In genomic region chr12:54412348-54412747, GRCh38 we compare ENCODE assay signal across 10 cellular contexts. TPM values are rescaled to one million over a fixed set of nuclear protein-coding genes. Genes with fewer than 3 reads are reported as not detected.
DNase-seq lines count a peak whose midpoint lies in the region; ATAC-seq, FAIRE-seq and TF ChIP-seq lines count a peak whose summit lies in the region.
"Had no signal": no experiment of that assay in that cellular context is flagged by ENCODE, and none has a peak within 500 bp of the region (broad histone marks: within the 10 kb centered on the region; RNA-seq: fewer than 3 reads in every experiment).

No MANE protein-coding gene starts in this region.

- no peaks in the 10 kb centered on the region for H3K9me3 Mint-ChIP-seq in activated naive CD8-positive, alpha-beta T cell treated with anti-CD3 and anti-CD28 coated beads for 36 hours
- no peaks in the 10 kb centered on the region for H3K9me3 Mint-ChIP-seq in stimulated activated naive CD8-positive, alpha-beta T cell treated with anti-CD3 and anti-CD28 coated beads, Interleukin-15, amount 100 ng/mL, for 72 hours

- no peak overlapping the region for H3K4me2 ChIP-seq in keratinocyte (ENCODE audit: control insufficient read depth, extremely low read depth, insufficient read depth, low read depth, low read length)

- H3K9ac ChIP-seq in keratinocyte (ENCODE audit: control insufficient read depth, extremely low read depth, insufficient read depth, low read length), result peak overlapping the region; percentile 11

- no peak for ATAC-seq in stimulated activated naive CD8-positive, alpha-beta T cell treated with anti-CD3 and anti-CD28 coated beads, Interleukin-15, amount 100 ng/mL, for 72 hours

- dilution Hi-C loops in keratinocyte (cut with MboI; ENCODE audit: extremely low pct_ligation_motif_present, low sequenced_read_pairs), result no loop called here

- DNase-seq in Jurkat, Clone E6-1 (ENCODE audit: low read depth, low spot score), result no peak
- DNase-seq in activated naive CD8-positive, alpha-beta T cell treated with anti-CD3 and anti-CD28 coated beads for 36 hours, result no peak
- DNase-seq in keratinocyte (ENCODE audit: low read depth, low spot score) (no peak), AG08396 (ENCODE audit: low spot score) (no peak), NOMO-1 treated with dmso at 0.1 percent for 144 hours (lab: John Stamatoyannopoulos, UW; ENCODE audit: unreplicated experiment) (no peak), NCI-H2081 (lab: John Stamatoyannopoulos, UW) (no peak)
- no peak for DNase-seq in stimulated activated naive CD8-positive, alpha-beta T cell treated with anti-CD3 and anti-CD28 coated beads, Interleukin-15, amount 100 ng/mL, for 72 hours
- DNase-seq: glutamatergic neuron, SIG-M5 had no signal

- H3K36me3 ChIP-seq in keratinocyte (ENCODE audit: control insufficient read depth in 2 of 2, extremely low read depth in 1 of 2, insufficient read depth in 2 of 2, low read length in 2 of 2), result peaks cover 23 to 24% of the 10 kb centered on the region in 2 experiments

- no peaks in the 10 kb centered on the region for H3K27me3 ChIP-seq in keratinocyte (ENCODE audit: control insufficient read depth, extremely low read depth, insufficient read depth, low read length)

- peak overlapping the region; percentile 47 for H3K4me3 ChIP-seq in Jurkat, Clone E6-1 (ENCODE audit: low read length)
- H3K4me3 ChIP-seq in keratinocyte (ENCODE audit: control insufficient read depth in 2 of 3, extremely low read depth in 1 of 3, insufficient read depth in 2 of 3, low read depth in 1 of 3, low read length in 3 of 3), result no peak overlapping the region

- H3K27ac ChIP-seq in keratinocyte (ENCODE audit: control insufficient read depth, insufficient read depth, low read length), result peak overlapping the region; percentile 80

- no peak for FAIRE-seq in keratinocyte (lab: Jason Lieb, UNC)
- FAIRE-seq: urothelium cell line had no signal

- H3K4me1 Mint-ChIP-seq in activated naive CD8-positive, alpha-beta T cell treated with anti-CD3 and anti-CD28 coated beads for 36 hours, result peaks cover 53% of the 10 kb centered on the region
- H3K4me1 Mint-ChIP-seq in stimulated activated naive CD8-positive, alpha-beta T cell treated with anti-CD3 and anti-CD28 coated beads, Interleukin-15, amount 100 ng/mL, for 72 hours, result peaks cover 69% of the 10 kb centered on the region

- no peaks in the 10 kb centered on the region for H4K20me1 ChIP-seq in keratinocyte (ENCODE audit: control insufficient read depth, extremely low read depth, insufficient read depth, low read length)

- H3K4me1 ChIP-seq in keratinocyte (ENCODE audit: control insufficient read depth, extremely low read depth, insufficient read depth, low read length), result peaks cover 50% of the 10 kb centered on the region

- peaks cover 11% of the 10 kb centered on the region for H3K36me3 Mint-ChIP-seq in activated naive CD8-positive, alpha-beta T cell treated with anti-CD3 and anti-CD28 coated beads for 36 hours

- H3K4me3 Mint-ChIP-seq in activated naive CD8-positive, alpha-beta T cell treated with anti-CD3 and anti-CD28 coated beads for 36 hours, result peak overlapping the region; percentile 59
- peak overlapping the region; percentile 60 to 79 for H3K4me3 Mint-ChIP-seq in stimulated activated naive CD8-positive, alpha-beta T cell treated with anti-CD3 and anti-CD28 coated beads, Interleukin-15, amount 100 ng/mL, for 72 hours

- H3K79me2 ChIP-seq in keratinocyte (ENCODE audit: control insufficient read depth, insufficient read depth, low read length), result peaks cover 53% of the 10 kb centered on the region

- peak overlapping the region; percentile 76 for H3K27ac Mint-ChIP-seq in activated naive CD8-positive, alpha-beta T cell treated with anti-CD3 and anti-CD28 coated beads for 36 hours
- peak overlapping the region; percentile 90 to 94 for H3K27ac Mint-ChIP-seq in stimulated activated naive CD8-positive, alpha-beta T cell treated with anti-CD3 and anti-CD28 coated beads, Interleukin-15, amount 100 ng/mL, for 72 hours

- no peaks in the 10 kb centered on the region for H3K9me3 ChIP-seq in keratinocyte (ENCODE audit: control insufficient read depth, low read depth, low read length)

- H3K9me1 ChIP-seq in keratinocyte (ENCODE audit: control insufficient read depth, extremely low read depth, insufficient read depth, low read length), result peaks cover 5% of the 10 kb centered on the region

- no peaks in the 10 kb centered on the region for H3K27me3 Mint-ChIP-seq in activated naive CD8-positive, alpha-beta T cell treated with anti-CD3 and anti-CD28 coated beads for 36 hours
- no peaks in the 10 kb centered on the region for H3K27me3 Mint-ChIP-seq in stimulated activated naive CD8-positive, alpha-beta T cell treated with anti-CD3 and anti-CD28 coated beads, Interleukin-15, amount 100 ng/mL, for 72 hours

- no peak overlapping the region for H2AFZ ChIP-seq in keratinocyte (ENCODE audit: control insufficient read depth, low read length)

- no peak for TF ChIP-seq CTCF in keratinocyte (optimal IDR thresholded peaks at IDR 0.05 in 1 of 3, IDR thresholded peaks at IDR 0.05 in 1 of 3, conservative IDR thresholded peaks at IDR 0.05 in 1 of 3; ENCODE audit: extremely low read depth in 1 of 3, insufficient read depth in 2 of 3, low read length in 3 of 3)

RNA-seq across cellular contexts. Expression of gene ITGA5, which starts 6.7 kb away (rescaled TPM):
- polyA plus RNA-seq in Jurkat, Clone E6-1 (2012; ENCODE audit: insufficient read depth, insufficient read length), result 41.2 TPM
- 10 to 100 TPM; 18.3 to 20.1 TPM for total RNA-seq in activated naive CD8-positive, alpha-beta T cell treated with anti-CD3 and anti-CD28 coated beads for 36 hours
- polyA plus RNA-seq in keratinocyte, result 47.9 to 107 TPM (median 68.0 TPM) in 3 replicates
- polyA plus RNA-seq in keratinocyte (2011; ENCODE audit: low read depth), result 14.5 TPM
- 25.2 and 31.4 TPM in 2 replicates for polyA plus RNA-seq in keratinocyte (2011; cell fraction: cytosol; rRNA removed)
- 168 and 190 TPM in 2 replicates for polyA plus RNA-seq in keratinocyte (2011; cell fraction: nucleus; rRNA removed)
- 38.3 and 109 TPM in 2 replicates for polyA plus RNA-seq in keratinocyte (2012; ENCODE audit: low replicate concordance)
- 127 to 228 TPM (median 141 TPM) in 3 replicates for polyA minus RNA-seq in keratinocyte
- polyA minus RNA-seq in keratinocyte (2011; cell fraction: cytosol; rRNA and poly(A)+ RNA removed), result 88.1 TPM
- 246 and 280 TPM in 2 replicates for polyA minus RNA-seq in keratinocyte (2011; cell fraction: nucleus; rRNA and poly(A)+ RNA removed)

RNA-seq across cellular contexts. Expression of gene ZNF385A, which starts 27.8 kb away (rescaled TPM):
- 2.7 TPM for polyA plus RNA-seq in Jurkat, Clone E6-1 (2012; ENCODE audit: insufficient read depth, insufficient read length)
- 1 to 10 TPM; 1.0 to 1.1 TPM for total RNA-seq in activated naive CD8-positive, alpha-beta T cell treated with anti-CD3 and anti-CD28 coated beads for 36 hours
- polyA plus RNA-seq in keratinocyte, result 11.4 to 20.1 TPM (median 13.3 TPM) in 3 replicates
- 64.8 TPM for polyA plus RNA-seq in keratinocyte (2011; ENCODE audit: low read depth)
- polyA plus RNA-seq in keratinocyte (2011; cell fraction: cytosol; rRNA removed), result 18.1 and 42.4 TPM in 2 replicates
- polyA plus RNA-seq in keratinocyte (2011; cell fraction: nucleus; rRNA removed), result 25.2 and 35.8 TPM in 2 replicates
- 77.0 and 80.7 TPM in 2 replicates for polyA plus RNA-seq in keratinocyte (2012; ENCODE audit: low replicate concordance)
- polyA minus RNA-seq in keratinocyte, result 16.2 to 88.2 TPM (median 23.5 TPM) in 3 replicates
- 58.1 TPM for polyA minus RNA-seq in keratinocyte (2011; cell fraction: cytosol; rRNA and poly(A)+ RNA removed)
- 26.4 and 36.5 TPM in 2 replicates for polyA minus RNA-seq in keratinocyte (2011; cell fraction: nucleus; rRNA and poly(A)+ RNA removed)

RNA-seq across cellular contexts. Expression of gene GPR84, which starts 48.1 kb away (rescaled TPM):
- not detected for polyA plus RNA-seq in Jurkat, Clone E6-1 (2012; ENCODE audit: insufficient read depth, insufficient read length)
- total RNA-seq in activated naive CD8-positive, alpha-beta T cell treated with anti-CD3 and anti-CD28 coated beads for 36 hours, result 1 to 10 TPM in 1 of 2 experiments, under 1 TPM in 1; 0.62 to 1.2 TPM
- polyA plus RNA-seq in keratinocyte, result 0.08 to 0.17 TPM (median 0.12 TPM) in 3 replicates
- polyA plus RNA-seq in keratinocyte (2011; ENCODE audit: low read depth), result 0.39 TPM
- polyA plus RNA-seq in keratinocyte (2011; cell fraction: cytosol; rRNA removed), result not detected in 2 replicates
- 1.2 and 1.7 TPM in 2 replicates for polyA plus RNA-seq in keratinocyte (2011; cell fraction: nucleus; rRNA removed)
- polyA plus RNA-seq in keratinocyte (2012; ENCODE audit: low replicate concordance), result 0.07 and 0.93 TPM in 2 replicates
- polyA minus RNA-seq in keratinocyte, result 0.70 TPM in 1 of 3 replicates, not detected in the others
- not detected for polyA minus RNA-seq in keratinocyte (2011; cell fraction: cytosol; rRNA and poly(A)+ RNA removed)
- 0.21 and 0.39 TPM in 2 replicates for polyA minus RNA-seq in keratinocyte (2011; cell fraction: nucleus; rRNA and poly(A)+ RNA removed)
